In the genomic region with DNA sequence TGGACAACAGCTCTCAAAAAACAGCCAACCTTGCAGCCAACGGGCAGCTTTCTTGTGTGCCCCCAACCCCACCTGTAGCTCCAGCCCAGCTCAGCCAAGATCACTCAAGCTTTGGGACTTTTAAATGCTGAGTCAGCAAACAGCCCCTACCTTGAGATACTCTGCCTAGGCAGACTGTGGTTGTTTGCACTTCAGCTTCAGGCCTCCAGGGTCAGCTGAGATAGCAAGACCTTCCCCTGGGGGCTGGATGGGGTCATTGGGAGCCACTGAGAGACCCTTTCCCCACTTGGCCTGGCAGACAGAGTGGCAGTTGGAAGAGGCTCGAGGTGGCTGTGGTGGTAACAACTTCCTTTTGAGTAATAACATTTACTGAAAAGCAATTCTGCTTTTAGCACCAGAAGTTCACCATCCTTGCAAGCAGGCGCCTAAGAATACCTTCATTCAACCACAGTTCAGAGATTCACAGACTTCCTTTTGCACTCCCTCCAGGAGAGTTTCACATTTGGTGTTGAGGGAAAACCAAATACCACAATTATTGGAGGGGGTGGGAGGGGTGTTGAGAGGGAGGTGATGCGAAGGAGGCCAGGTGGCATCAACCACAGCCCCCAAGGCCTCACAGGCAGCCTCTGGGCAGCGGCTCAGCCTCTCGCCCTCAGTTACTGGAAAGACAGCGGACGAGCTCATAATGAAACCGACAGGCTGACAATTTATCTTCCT, we compare ENCODE assay signal across 1 cellular context.
A peak's percentile ranks its signal among the peaks of the same experiment; 100 is the strongest.
TF ChIP-seq lines count a peak whose summit lies in the region.

No MANE protein-coding gene starts in this region.

TF ChIP-seq in K562, 482 proteins besides CTCF, POLR2A, EP300 and RAD21 (continued from another document):
- TF ChIP-seq KDM2B (CRISPR knock-in tag; IDR thresholded peaks at IDR 0.05) (no peak), NR2C2 (CRISPR knock-in tag; IDR thresholded peaks at IDR 0.05) (no peak), NR2C2 (tag; IDR thresholded peaks at IDR 0.05) (0 out of 2 replicates have a peak, but pooled peaks have one; percentile 16), ZNF551 (CRISPR knock-in tag; IDR thresholded peaks at IDR 0.05) (no peak), NCOR1 (IDR thresholded peaks at IDR 0.05) (peak; percentile 24; the same call in 1 of the 2 replicates), C11orf30 (IDR thresholded peaks at IDR 0.05; ENCODE audit: low read depth) (peak; percentile 100), DPF2 (IDR thresholded peaks at IDR 0.05) (0 out of 2 replicates have a peak, but pooled peaks have one; percentile 36), NFE2 (IDR thresholded peaks at IDR 0.05; ENCODE audit: low read depth) (peak; percentile 83), MAZ (CRISPR knock-in tag; conservative IDR thresholded peaks at IDR 0.05 in 1 of 2, IDR thresholded peaks at IDR 0.05 in 1 of 2) (no peak), MED1 (CRISPR knock-in tag; IDR thresholded peaks at IDR 0.05; ENCODE audit: borderline replicate concordance) (no peak), ZNF444 (CRISPR knock-in tag; IDR thresholded peaks at IDR 0.05) (no peak), MEF2A (IDR thresholded peaks at IDR 0.05; ENCODE audit: control insufficient read depth, low read depth, low read length) (no peak), NR3C1 (CRISPR knock-in tag; IDR thresholded peaks at IDR 0.05) (no peak), ZNF347 (CRISPR knock-in tag; IDR thresholded peaks at IDR 0.05; ENCODE audit: low read depth) (no peak), NONO (IDR thresholded peaks at IDR 0.05; ENCODE audit: low read depth in 2 of 2, low read length in 1 of 2) (no peak), CBX5 (IDR thresholded peaks at IDR 0.05; ENCODE audit: borderline replicate concordance, low read depth) (no peak), NFATC3 (IDR thresholded peaks at IDR 0.05) (no peak), NFRKB (IDR thresholded peaks at IDR 0.05; ENCODE audit: low read depth) (no peak), RBFOX2 (IDR thresholded peaks at IDR 0.05; ENCODE audit: low read depth, low read length) (no peak), POLR2AphosphoS2 (IDR thresholded peaks at IDR 0.05; ENCODE audit: low read length) (no peak), SMARCA4 (IDR thresholded peaks at IDR 0.05) (0 out of 2 replicates have a peak, but pooled peaks have one; percentile 25), TFAM (CRISPR knock-in tag; conservative IDR thresholded peaks at IDR 0.05) (no peak), MCM7 (IDR thresholded peaks at IDR 0.05) (no peak), SMARCC2 (IDR thresholded peaks at IDR 0.05; ENCODE audit: low read depth) (no peak), CBFA2T3 (IDR thresholded peaks at IDR 0.05) (peak; percentile 33; the same call in 1 of the 2 replicates), MTA2 (IDR thresholded peaks at IDR 0.05; ENCODE audit: low read depth) (no peak), ZZZ3 (IDR thresholded peaks at IDR 0.05) (no peak), FOXA3 (CRISPR knock-in tag; conservative IDR thresholded peaks at IDR 0.05 in 1 of 2, IDR thresholded peaks at IDR 0.05 in 1 of 2) (0 out of 4 replicates have a peak, but pooled peaks of 1 of the 2 experiments have one; percentile 23), ZNF316 (IDR thresholded peaks at IDR 0.05) (peak; percentile 100), ZNF785 (CRISPR knock-in tag; IDR thresholded peaks at IDR 0.05) (no peak), YY1 (IDR thresholded peaks at IDR 0.05; ENCODE audit: borderline replicate concordance in 1 of 3, control insufficient read depth in 1 of 3, extremely low read depth in 1 of 3, insufficient read depth in 3 of 3, insufficient read length in 1 of 3, insufficient replicate concordance in 2 of 3, low read depth in 1 of 3, low read length in 2 of 3) (no peak), MYNN (IDR thresholded peaks at IDR 0.05) (no peak), MYNN (CRISPR knock-in tag; IDR thresholded peaks at IDR 0.05) (no peak), TCFL5 (CRISPR knock-in tag; conservative IDR thresholded peaks at IDR 0.05) (no peak), NR2C1 (IDR thresholded peaks at IDR 0.05) (no peak), NR2C1 (tag; IDR thresholded peaks at IDR 0.05) (no peak), RHOXF2B (CRISPR knock-in tag; conservative IDR thresholded peaks at IDR 0.05) (no peak)
